Comparison of ENCODE assay signal across 11 cellular contexts in the genomic region with DNA sequence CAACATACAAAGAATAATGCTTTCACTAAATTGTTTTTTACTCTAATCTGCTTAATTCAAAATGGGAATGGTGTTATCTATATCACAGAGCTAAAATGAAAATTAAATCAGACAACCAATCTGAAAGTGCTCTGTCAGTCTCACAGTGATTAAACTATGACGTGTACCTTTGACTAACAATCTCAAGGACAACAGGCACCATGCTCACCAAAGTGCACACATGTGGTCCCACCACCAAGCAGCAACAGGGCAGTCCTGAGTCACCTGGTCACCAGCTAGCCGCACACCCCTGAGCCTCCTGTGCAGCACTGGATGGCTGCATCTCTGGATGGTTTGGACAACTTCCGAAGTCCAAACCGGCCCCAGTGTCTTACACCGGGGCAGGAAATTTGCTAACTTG. TPM values are rescaled to one million over a fixed set of nuclear protein-coding genes. Genes with fewer than 3 reads are reported as not detected.
DNase-seq lines count a peak whose midpoint lies in the region; ATAC-seq and TF ChIP-seq lines count a peak whose summit lies in the region.
"Had no signal": no experiment of that assay in that cellular context is flagged by ENCODE, and none has a peak within 500 bp of the region (broad histone marks: within the 10 kb centered on the region; RNA-seq: fewer than 3 reads in every experiment).

No MANE protein-coding gene starts in this region.

- peaks cover 44% of the 10 kb centered on the region for H3K4me1 Mint-ChIP-seq in activated T-cell treated with anti-CD3 and anti-CD28 coated beads, Interleukin-2, amount 50 U/mL, for 24 hours (ENCODE audit: low read depth)
- H3K4me1 Mint-ChIP-seq in stimulated activated memory B cell treated with anti-CD40 and anti-IgM and Interleukin-4, amounts not matched to agents 10 μg/mL and 1 μg/mL and 100 μg/mL, for 72 hours: peaks cover 65% of the 10 kb centered on the region

- H3K9me3 ChIP-seq in WERI-Rb-1 (ENCODE audit: severe bottlenecking): no peaks in the 10 kb centered on the region
- no peaks in the 10 kb centered on the region for H3K9me3 ChIP-seq in hepatocyte (ENCODE audit: low read depth)

- ATAC-seq in stimulated activated memory B cell treated with anti-CD40 and anti-IgM and Interleukin-4, amounts not matched to agents 10 μg/mL and 1 μg/mL and 100 μg/mL, for 72 hours: no peak
- ATAC-seq in GM18517 (IDR thresholded peaks at IDR 0.05; ENCODE audit: unreplicated experiment): no peak

- H3K79me2 ChIP-seq in hepatocyte: peaks cover 100% of the 10 kb centered on the region

- H3K9me3 Mint-ChIP-seq in activated T-cell treated with anti-CD3 and anti-CD28 coated beads, Interleukin-2, amount 50 U/mL, for 24 hours: no peaks in the 10 kb centered on the region
- no peaks in the 10 kb centered on the region for H3K9me3 Mint-ChIP-seq in stimulated activated memory B cell treated with anti-CD40 and anti-IgM and Interleukin-4, amounts not matched to agents 10 μg/mL and 1 μg/mL and 100 μg/mL, for 72 hours

- peak overlapping the region; percentile 84 for H3K27ac Mint-ChIP-seq in activated T-cell treated with anti-CD3 and anti-CD28 coated beads, Interleukin-2, amount 50 U/mL, for 24 hours
- peak overlapping the region; percentile 82 for H3K27ac Mint-ChIP-seq in stimulated activated memory B cell treated with anti-CD40 and anti-IgM and Interleukin-4, amounts not matched to agents 10 μg/mL and 1 μg/mL and 100 μg/mL, for 72 hours

- H3K36me3 ChIP-seq in WERI-Rb-1: peaks cover 42% of the 10 kb centered on the region
- no peaks in the 10 kb centered on the region for H3K36me3 ChIP-seq in hepatocyte (replicated peaks; ENCODE audit: insufficient read depth, low read depth)

- TF ChIP-seq CTCF in WERI-Rb-1 (IDR thresholded peaks at IDR 0.05; ENCODE audit: low read depth, low read length) (no peak), hepatocyte (IDR thresholded peaks at IDR 0.05; ENCODE audit: poor library complexity) (no peak)

- H3K4me2 ChIP-seq in hepatocyte: no peak overlapping the region

- peaks cover 82% of the 10 kb centered on the region for H4K20me1 ChIP-seq in hepatocyte (ENCODE audit: insufficient read depth, poor library complexity, severe bottlenecking)

- WGBS in hepatocyte (ENCODE audit: low lambda C conversion rate, missing lambda C conversion rate): 83% methylated on average over 5 of the region's 5 CpGs

- H3K9me2 ChIP-seq in hepatocyte (replicated peaks; ENCODE audit: insufficient read depth): no peaks in the 10 kb centered on the region

- no peaks in the 10 kb centered on the region for H3K27me3 Mint-ChIP-seq in activated T-cell treated with anti-CD3 and anti-CD28 coated beads, Interleukin-2, amount 50 U/mL, for 24 hours
- no peaks in the 10 kb centered on the region for H3K27me3 Mint-ChIP-seq in stimulated activated memory B cell treated with anti-CD40 and anti-IgM and Interleukin-4, amounts not matched to agents 10 μg/mL and 1 μg/mL and 100 μg/mL, for 72 hours

- no peak overlapping the region for H3K4me3 Mint-ChIP-seq in activated T-cell treated with anti-CD3 and anti-CD28 coated beads, Interleukin-2, amount 50 U/mL, for 24 hours
- H3K4me3 Mint-ChIP-seq in stimulated activated memory B cell treated with anti-CD40 and anti-IgM and Interleukin-4, amounts not matched to agents 10 μg/mL and 1 μg/mL and 100 μg/mL, for 72 hours: no peak overlapping the region

- H3K27me3 ChIP-seq in WERI-Rb-1 (ENCODE audit: insufficient read depth, low read depth, severe bottlenecking) (no peaks in the 10 kb centered on the region), hepatocyte (no peaks in the 10 kb centered on the region)

- peaks cover 11% of the 10 kb centered on the region for H3K4me1 ChIP-seq in hepatocyte (ENCODE audit: insufficient read depth)

- H3K36me3 Mint-ChIP-seq in activated T-cell treated with anti-CD3 and anti-CD28 coated beads, Interleukin-2, amount 50 U/mL, for 24 hours (ENCODE audit: low read depth): peaks cover 79% of the 10 kb centered on the region
- peaks cover 23% of the 10 kb centered on the region for H3K36me3 Mint-ChIP-seq in stimulated activated memory B cell treated with anti-CD40 and anti-IgM and Interleukin-4, amounts not matched to agents 10 μg/mL and 1 μg/mL and 100 μg/mL, for 72 hours

- no peak overlapping the region for H3K4me3 ChIP-seq in WERI-Rb-1 (ENCODE audit: low read depth, low read length)
- H3K4me3 ChIP-seq in hepatocyte: no peak overlapping the region

- DNase-seq in activated T-cell treated with anti-CD3 and anti-CD28 coated beads, Interleukin-2, amount 50 U/mL, for 24 hours: no peak
- DNase-seq in activated T-cell treated with anti-CD3 and anti-CD28 coated beads, Interleukin-2, amount 50 U/mL, for 48 hours: no peak
- DNase-seq in WERI-Rb-1: no peak
- DNase-seq in hepatocyte (ENCODE audit: low spot score): no peak
- DNase-seq in GM19240 (ENCODE audit: insufficient read length, low spot score): no peak
- DNase-seq in NCI-H446 treated with DMSO at 0.1 percent for 48 hours (lab: John Stamatoyannopoulos, UW): no peak
- DNase-seq: MM.1S, NCI-H510A, SW 1271 had no signal

- H2AFZ ChIP-seq in hepatocyte: no peak overlapping the region

- H3K27ac ChIP-seq in WERI-Rb-1: peak overlapping the region; percentile 59
- H3K27ac ChIP-seq in hepatocyte: peak overlapping the region; percentile 47

RNA-seq across cellular contexts. Expression of a gene that starts 54.5 kb away (rescaled TPM):
- total RNA-seq in hepatocyte: 46.9 and 67.5 TPM in 2 replicates
- polyA plus RNA-seq in hepatocyte: 57.3 and 68.2 TPM in 2 replicates

RNA-seq across cellular contexts. Expression of a gene that starts 58.1 kb away (rescaled TPM):
- total RNA-seq in hepatocyte: 134 and 155 TPM in 2 replicates
- 154 and 175 TPM in 2 replicates for polyA plus RNA-seq in hepatocyte
